ENCODE assay signal across 8 cellular contexts in genomic region chr22:35835998-35836691, GRCh38.
DNase-seq lines count a peak whose midpoint lies in the region; ATAC-seq, FAIRE-seq and TF ChIP-seq lines count a peak whose summit lies in the region.

No MANE protein-coding gene starts in this region.

- CTCF ChIA-PET in naive thymus-derived CD4-positive, alpha-beta T cell (lab: Charles Lee) = no interaction called here

- no peaks in the 10 kb centered on the region for H3K36me3 Mint-ChIP-seq in naive thymus-derived CD4-positive, alpha-beta T cell

- peaks cover 13% of the 10 kb centered on the region for H3K4me1 ChIP-seq in mucosa of descending colon (ENCODE audit: low read depth)
- H3K4me1 ChIP-seq in naive thymus-derived CD4-positive, alpha-beta T cell (ENCODE audit: control insufficient read depth in 2 of 2, insufficient read depth in 2 of 2, low read length in 2 of 2) = peaks cover 0 to 4% of the 10 kb centered on the region in 2 donors

- no peaks in the 10 kb centered on the region for H3K9me3 ChIP-seq in mucosa of descending colon
- no peaks in the 10 kb centered on the region for H3K9me3 ChIP-seq in naive thymus-derived CD4-positive, alpha-beta T cell (ENCODE audit: control insufficient read depth in 2 of 3, low read length in 3 of 3)

- H3K27ac Mint-ChIP-seq in naive thymus-derived CD4-positive, alpha-beta T cell = no peak overlapping the region

- no peak for TF ChIP-seq CTCF in mucosa of descending colon (IDR thresholded peaks at IDR 0.05)

- H3K27ac ChIP-seq in epithelial cell of prostate = peak overlapping the region; percentile 89
- H3K27ac ChIP-seq in naive thymus-derived CD4-positive, alpha-beta T cell (ENCODE audit: low read depth, low read length) = no peak overlapping the region

- H3K27me3 ChIP-seq in naive thymus-derived CD4-positive, alpha-beta T cell (ENCODE audit: control insufficient read depth in 2 of 2, insufficient read depth in 2 of 2, low read length in 2 of 2) = no peaks in the 10 kb centered on the region

- DNase-seq in AG08395 (ENCODE audit: low spot score) (peak; percentile 84), HT1080 (ENCODE audit: low read depth) (peak; percentile 93), RCC 7860 (ENCODE audit: low spot score) (peak; percentile 82), epithelial cell of prostate (ENCODE audit: low read depth, low spot score) (peak; percentile 29), mucosa of descending colon (peak in 2 of 3 donors; percentile 35 to 64)
- no peak for DNase-seq in NK-92 treated with Interleukin-12 subunit alpha and Interleukin-12 subunit beta, amount 100 ng/mL, for 24 hours (lab: John Stamatoyannopoulos, UW)
- DNase-seq in naive thymus-derived CD4-positive, alpha-beta T cell = no peak

- intact Hi-C loops in mucosa of descending colon (cut with DNase I, micrococcal nuclease) = no loop called here
- intact Hi-C loops in naive thymus-derived CD4-positive, alpha-beta T cell (cut with micrococcal nuclease) = no loop called here

- H3K36me3 ChIP-seq in mucosa of descending colon (ENCODE audit: low read depth) = no peaks in the 10 kb centered on the region
- no peaks in the 10 kb centered on the region for H3K36me3 ChIP-seq in naive thymus-derived CD4-positive, alpha-beta T cell (ENCODE audit: control insufficient read depth in 2 of 3, insufficient read depth in 3 of 3, low read length in 3 of 3)

- ATAC-seq in mucosa of descending colon (peak; percentile 70), GM21619 (IDR thresholded peaks at IDR 0.05; ENCODE audit: unreplicated experiment) (no peak)
- ATAC-seq in naive thymus-derived CD4-positive, alpha-beta T cell = no peak

- H3K27me3 Mint-ChIP-seq in naive thymus-derived CD4-positive, alpha-beta T cell = peaks cover 7 to 39% (median 31%) of the 10 kb centered on the region in 5 donors

- no peaks in the 10 kb centered on the region for H3K9me3 Mint-ChIP-seq in naive thymus-derived CD4-positive, alpha-beta T cell

- POLR2A ChIA-PET in naive thymus-derived CD4-positive, alpha-beta T cell (lab: Charles Lee) = no interaction called here

- peak; percentile 92 for FAIRE-seq in RCC 7860 (lab: Jason Lieb, UNC)

- H3K4me1 Mint-ChIP-seq in naive thymus-derived CD4-positive, alpha-beta T cell = peaks cover 0 to 8% (median 7%) of the 10 kb centered on the region in 7 donors

- no peak overlapping the region for H3K4me3 Mint-ChIP-seq in naive thymus-derived CD4-positive, alpha-beta T cell

- H3K4me3 ChIP-seq in mucosa of descending colon = no peak overlapping the region
- no peak overlapping the region for H3K4me3 ChIP-seq in naive thymus-derived CD4-positive, alpha-beta T cell (ENCODE audit: low read length)

Comparison
In these comparisons a context has a peak if more than half of its experiments do, and no peak if none do; other contexts are left out.
1. DNase-seq: peak in AG08395 (single experiment), HT1080 (single experiment), RCC 7860 (single experiment), epithelial cell of prostate (single experiment) and mucosa of descending colon (2 of 3); none in NK-92 treated with Interleukin-12 subunit alpha and Interleukin-12 subunit beta, amount 100 ng/mL, for 24 hours (single experiment) and naive thymus-derived CD4-positive, alpha-beta T cell (0 of 9).